ENCODE assay signal across 8 cellular contexts in genomic region chr10:72335394-72336258, GRCh38. TPM values are rescaled to one million over a fixed set of nuclear protein-coding genes. Genes with fewer than 3 reads are reported as not detected.
DNase-seq lines count a peak whose midpoint lies in the region; ATAC-seq and TF ChIP-seq lines count a peak whose summit lies in the region.

No MANE protein-coding gene starts in this region.

- no peaks in the 10 kb centered on the region for H3K9me3 ChIP-seq in stomach smooth muscle (ENCODE audit: control insufficient read depth in 2 of 2, low read length in 2 of 2)

- H3K4me1 ChIP-seq in stomach smooth muscle (ENCODE audit: control insufficient read depth, insufficient read depth, low read length): peaks cover 53% of the 10 kb centered on the region

- peak overlapping the region; percentile 78 to 97 for H3K27ac Mint-ChIP-seq in activated naive CD4-positive, alpha-beta T cell treated with anti-CD3 and anti-CD28 coated beads, Interleukin-2, amount 50 U/mL, for 72 hours

- TF ChIP-seq CTCF in GM06990 (IDR thresholded peaks at IDR 0.05; ENCODE audit: insufficient read depth, low read length, poor library complexity, severe bottlenecking) (peak; percentile 36), foreskin fibroblast (IDR thresholded peaks at IDR 0.05; ENCODE audit: low read depth, low read length) (no peak)

- peak overlapping the region; percentile 90 for H3K27ac ChIP-seq in stomach smooth muscle (ENCODE audit: low read length)

- H3K9ac ChIP-seq in stomach smooth muscle (ENCODE audit: low read length in 2 of 2): peak overlapping the region; percentile 44 to 55

- ATAC-seq in GM21515 (IDR thresholded peaks at IDR 0.05; ENCODE audit: unreplicated experiment): peak; percentile 37
- peak; percentile 4 to 17 for ATAC-seq in activated naive CD4-positive, alpha-beta T cell treated with anti-CD3 and anti-CD28 coated beads, Interleukin-2, amount 50 U/mL, for 72 hours

- peaks cover 7 to 31% of the 10 kb centered on the region in 2 donors for H3K36me3 Mint-ChIP-seq in activated naive CD4-positive, alpha-beta T cell treated with anti-CD3 and anti-CD28 coated beads, Interleukin-2, amount 50 U/mL, for 72 hours

- DNase-seq in GM06990 (ENCODE audit: extremely low read depth, insufficient read length) (peak; percentile 81), KBM-7 (peak; percentile 87), iris pigment epithelial cell (ENCODE audit: low read depth) (peak; percentile 84), occipital lobe (lab: John Stamatoyannopoulos, UW) (no peak), foreskin fibroblast (no peak)
- peak; percentile 50 to 80 for DNase-seq in activated naive CD4-positive, alpha-beta T cell treated with anti-CD3 and anti-CD28 coated beads, Interleukin-2, amount 50 U/mL, for 72 hours (ENCODE audit: low spot score in 2 of 2)

- no peaks in the 10 kb centered on the region for H3K27me3 ChIP-seq in GM06990 (replicated peaks; ENCODE audit: control insufficient read depth, insufficient read depth, low read length)
- no peaks in the 10 kb centered on the region for H3K27me3 ChIP-seq in stomach smooth muscle (ENCODE audit: control insufficient read depth in 1 of 2, insufficient read depth in 2 of 2, low read length in 2 of 2)

- H3K9me3 Mint-ChIP-seq in activated naive CD4-positive, alpha-beta T cell treated with anti-CD3 and anti-CD28 coated beads, Interleukin-2, amount 50 U/mL, for 72 hours: no peaks in the 10 kb centered on the region

- H3K4me3 ChIP-seq in GM06990 (replicated peaks; ENCODE audit: low read depth, low read length) (no peak overlapping the region), stomach smooth muscle (ENCODE audit: low read length in 2 of 2) (peak overlapping the region; percentile 22 to 23), foreskin fibroblast (ENCODE audit: low read depth in 1 of 2, low read length in 2 of 2) (no peak overlapping the region)

- H3K36me3 ChIP-seq in GM06990 (ENCODE audit: control insufficient read depth, insufficient read depth, low read length) (peaks cover 26% of the 10 kb centered on the region), stomach smooth muscle (ENCODE audit: control insufficient read depth in 2 of 2, insufficient read depth in 2 of 2, low read length in 2 of 2) (peaks cover 17 to 25% of the 10 kb centered on the region in 2 donors)

- in situ Hi-C loops in KBM-7 (cut with MboI; ENCODE audit: low pct_unique_long_range_greater_than_20kb, low sequenced_read_pairs): loop anchor here (25.0 kb wide), 3 partner anchors 198 to 998 kb away; no protein-coding TSS in a partner anchor

RNA-seq across cellular contexts. Expression of gene DNAJB12, which starts 19.1 kb away (rescaled TPM):
- 10 to 100 TPM; 20.7 to 26.6 TPM for total RNA-seq in activated naive CD4-positive, alpha-beta T cell treated with anti-CD3 and anti-CD28 coated beads, Interleukin-2, amount 50 U/mL, for 72 hours
- total RNA-seq in occipital lobe: 12.2 TPM

Comparison
In these comparisons a context has a peak if more than half of its experiments do, and no peak if none do; other contexts are left out.
1. DNase-seq: peak in GM06990 (single experiment), KBM-7 (single experiment), activated naive CD4-positive, alpha-beta T cell treated with anti-CD3 and anti-CD28 coated beads, Interleukin-2, amount 50 U/mL, for 72 hours (2 of 2) and iris pigment epithelial cell (single experiment); none in occipital lobe (single experiment) and foreskin fibroblast (0 of 2).
2. H3K4me3 ChIP-seq: peak in stomach smooth muscle (2 of 2); none in GM06990 (single experiment) and foreskin fibroblast (0 of 2).